In genomic region chr17:78332530-78332929, GRCh38 we compare ENCODE assay signal across 23 cellular contexts. TPM values are rescaled to one million over a fixed set of nuclear protein-coding genes. Genes with fewer than 3 reads are reported as not detected.
DNase-seq lines count a peak whose midpoint lies in the region; ATAC-seq and TF ChIP-seq lines count a peak whose summit lies in the region.
"Had no signal": no experiment of that assay in that cellular context is flagged by ENCODE, and none has a peak within 500 bp of the region (broad histone marks: within the 10 kb centered on the region; RNA-seq: fewer than 3 reads in every experiment).

No MANE protein-coding gene starts in this region.

- no peak overlapping the region for H2BK5ac ChIP-seq in mesendoderm (ENCODE audit: low read length)

- H2AK5ac ChIP-seq in mesendoderm (ENCODE audit: low read length): no peak overlapping the region

- H4K5ac ChIP-seq in mesendoderm (ENCODE audit: low read length): no peak overlapping the region

- peaks cover 13% of the 10 kb centered on the region for H3K27me3 Mint-ChIP-seq in activated CD8-positive, alpha-beta memory T cell treated with anti-CD3 and anti-CD28 coated beads, Interleukin-2, amount 10 ng/mL, durations not matched to agents 7 days and 5 days
- no peaks in the 10 kb centered on the region for H3K27me3 Mint-ChIP-seq in CD8-positive, alpha-beta memory T cell
- H3K27me3 Mint-ChIP-seq in activated CD8-positive, alpha-beta T cell treated with anti-CD3 and anti-CD28 coated beads, Interleukin-2, amount 10 ng/mL, durations not matched to agents 7 days and 5 days (ENCODE audit: low read depth): peaks cover 10% of the 10 kb centered on the region

- H3K4ac ChIP-seq in mesendoderm (ENCODE audit: low read depth, low read length): no peak overlapping the region

- H3K27ac Mint-ChIP-seq in activated CD8-positive, alpha-beta memory T cell treated with anti-CD3 and anti-CD28 coated beads, Interleukin-2, amount 10 ng/mL, durations not matched to agents 7 days and 5 days: peak overlapping the region; percentile 76
- peak overlapping the region; percentile 58 to 93 (median 91) for H3K27ac Mint-ChIP-seq in CD8-positive, alpha-beta memory T cell
- H3K27ac Mint-ChIP-seq in activated CD8-positive, alpha-beta T cell treated with anti-CD3 and anti-CD28 coated beads, Interleukin-2, amount 10 ng/mL, durations not matched to agents 7 days and 5 days: peak overlapping the region; percentile 60

- H3K18ac ChIP-seq in mesendoderm (ENCODE audit: low read length): no peak overlapping the region

- peaks cover 30% of the 10 kb centered on the region for H3K4me1 Mint-ChIP-seq in activated CD8-positive, alpha-beta memory T cell treated with anti-CD3 and anti-CD28 coated beads, Interleukin-2, amount 10 ng/mL, durations not matched to agents 7 days and 5 days
- peaks cover 23 to 31% (median 29%) of the 10 kb centered on the region in 3 donors for H3K4me1 Mint-ChIP-seq in CD8-positive, alpha-beta memory T cell
- H3K4me1 Mint-ChIP-seq in activated CD8-positive, alpha-beta T cell treated with anti-CD3 and anti-CD28 coated beads, Interleukin-2, amount 10 ng/mL, durations not matched to agents 7 days and 5 days (ENCODE audit: low read depth): peaks cover 26% of the 10 kb centered on the region

- no peaks in the 10 kb centered on the region for H3K79me2 ChIP-seq in mesendoderm (ENCODE audit: control insufficient read depth, insufficient read depth, low read length)
- H3K79me2 ChIP-seq in osteoblast (ENCODE audit: insufficient read depth, low read length): no peaks in the 10 kb centered on the region

- H3K9ac ChIP-seq in mesendoderm (ENCODE audit: low read length): no peak overlapping the region

- no peaks in the 10 kb centered on the region for H4K20me1 ChIP-seq in osteoblast (ENCODE audit: insufficient read depth, low read length)

- POLR2A ChIA-PET in CD8-positive, alpha-beta memory T cell (lab: Charles Lee): no interaction called here
- POLR2A ChIA-PET in activated CD8-positive, alpha-beta T cell treated with anti-CD3 and anti-CD28 coated beads, Interleukin-2, amount 10 ng/mL, durations not matched to agents 7 days and 5 days (lab: Charles Lee): no interaction called here

- H3K79me1 ChIP-seq in mesendoderm (ENCODE audit: low read length): no peaks in the 10 kb centered on the region

- no peak overlapping the region for H3K4me2 ChIP-seq in mesendoderm (ENCODE audit: low read length)
- no peak overlapping the region for H3K4me2 ChIP-seq in osteoblast (ENCODE audit: insufficient read depth, low read length)

- H3K27me3 ChIP-seq in CD8-positive, alpha-beta memory T cell (ENCODE audit: insufficient read depth, low read length, poor library complexity, severe bottlenecking): no peaks in the 10 kb centered on the region
- H3K27me3 ChIP-seq in mesendoderm (ENCODE audit: insufficient read depth, low read length, poor library complexity): no peaks in the 10 kb centered on the region
- H3K27me3 ChIP-seq in osteoblast (ENCODE audit: insufficient read depth, low read length): no peaks in the 10 kb centered on the region
- H3K27me3 ChIP-seq: adrenal gland, breast epithelium, gastrocnemius medialis, SJCRH30 had no signal

- H3K9me3 Mint-ChIP-seq in activated CD8-positive, alpha-beta memory T cell treated with anti-CD3 and anti-CD28 coated beads, Interleukin-2, amount 10 ng/mL, durations not matched to agents 7 days and 5 days (ENCODE audit: low read depth): no peaks in the 10 kb centered on the region
- no peaks in the 10 kb centered on the region for H3K9me3 Mint-ChIP-seq in CD8-positive, alpha-beta memory T cell
- H3K9me3 Mint-ChIP-seq in activated CD8-positive, alpha-beta T cell treated with anti-CD3 and anti-CD28 coated beads, Interleukin-2, amount 10 ng/mL, durations not matched to agents 7 days and 5 days (ENCODE audit: insufficient read depth): no peaks in the 10 kb centered on the region
- H3K9me3 Mint-ChIP-seq: H9 had no signal

- H3K4me3 ChIP-seq in CD8-positive, alpha-beta memory T cell (ENCODE audit: low read length): peak overlapping the region; percentile 29
- H3K4me3 ChIP-seq in mesendoderm (ENCODE audit: low read length) (no peak overlapping the region), mucosa of descending colon (no peak overlapping the region), osteoblast (ENCODE audit: insufficient read depth, low read length) (no peak overlapping the region)
- H3K4me3 ChIP-seq: adrenal gland, breast epithelium, gastrocnemius medialis, SJCRH30 had no signal

- WGBS in mesendoderm (ENCODE audit: extremely low coverage, insufficient coverage, low lambda C conversion rate): no CpG with 5 or more reads among the region's 8 CpGs

- TF ChIP-seq CTCF in mucosa of descending colon (IDR thresholded peaks at IDR 0.05) (no peak), osteoblast (IDR thresholded peaks at IDR 0.05; ENCODE audit: extremely low read depth, low read depth, low read length) (no peak)

- CTCF ChIA-PET in activated CD8-positive, alpha-beta memory T cell treated with anti-CD3 and anti-CD28 coated beads, Interleukin-2, amount 10 ng/mL, durations not matched to agents 7 days and 5 days (lab: Charles Lee): no interaction called here
- CTCF ChIA-PET in CD8-positive, alpha-beta memory T cell (lab: Charles Lee): no interaction called here
- CTCF ChIA-PET in activated CD8-positive, alpha-beta T cell treated with anti-CD3 and anti-CD28 coated beads, Interleukin-2, amount 10 ng/mL, durations not matched to agents 7 days and 5 days (lab: Charles Lee): no interaction called here

- H2BK120ac ChIP-seq in mesendoderm (ENCODE audit: low read depth, low read length): no peak overlapping the region

- H2AFZ ChIP-seq in osteoblast (ENCODE audit: low read length): no peak overlapping the region

- H3K27ac ChIP-seq in CD8-positive, alpha-beta memory T cell (ENCODE audit: low read depth, low read length): peak overlapping the region; percentile 39
- H3K27ac ChIP-seq in mesendoderm (ENCODE audit: low read depth, low read length) (no peak overlapping the region), osteoblast (ENCODE audit: low read depth, low read length) (no peak overlapping the region)
- H3K27ac ChIP-seq: adrenal gland, breast epithelium, C4-2B, gastrocnemius medialis, SJCRH30 had no signal

- no peaks in the 10 kb centered on the region for H3K36me3 ChIP-seq in CD8-positive, alpha-beta memory T cell (ENCODE audit: insufficient read depth, low read length)
- H3K36me3 ChIP-seq in mesendoderm (ENCODE audit: control insufficient read depth, insufficient read depth, low read length) (no peaks in the 10 kb centered on the region), mucosa of descending colon (ENCODE audit: low read depth) (no peaks in the 10 kb centered on the region), osteoblast (ENCODE audit: insufficient read depth, low read length) (no peaks in the 10 kb centered on the region)
- H3K36me3 ChIP-seq: adrenal gland, breast epithelium, gastrocnemius medialis, SJCRH30 had no signal

- H2BK15ac ChIP-seq in mesendoderm (replicated peaks; ENCODE audit: low read depth): no peak overlapping the region

- DNase-seq in activated CD8-positive, alpha-beta memory T cell treated with anti-CD3 and anti-CD28 coated beads, Interleukin-2, amount 10 ng/mL, durations not matched to agents 7 days and 5 days: no peak
- no peak for DNase-seq in activated CD8-positive, alpha-beta memory T cell treated with anti-CD3 and anti-CD28 coated beads, Interleukin-2, amount 50 U/mL, for 48 hours
- no peak for DNase-seq in CD8-positive, alpha-beta memory T cell
- DNase-seq in activated CD8-positive, alpha-beta T cell treated with anti-CD3 and anti-CD28 coated beads, Interleukin-2, amount 10 ng/mL, durations not matched to agents 7 days and 5 days: no peak
- DNase-seq in mesendoderm (no peak), mucosa of descending colon (no peak), DMS153 treated with DMSO at 0.1 percent for 48 hours (lab: John Stamatoyannopoulos, UW; ENCODE audit: unreplicated experiment) (no peak), osteoblast (ENCODE audit: insufficient read length, low spot score, missing footprints) (no peak)
- DNase-seq: ACHN; adrenal gland; DND-41; gastrocnemius medialis; NCI-H1436 treated with DMSO at 0.1 percent for 48 hours; NCI-H2171; NCI-H69; OCI-M1; SJCRH30; stimulated activated CD8-positive, alpha-beta memory T cell treated with anti-CD3 and anti-CD28 coated beads, Interleukin-4, amount 100 ng/mL, for 48 hours; T-helper 9 cell had no signal

- H3K4me3 Mint-ChIP-seq in activated CD8-positive, alpha-beta memory T cell treated with anti-CD3 and anti-CD28 coated beads, Interleukin-2, amount 10 ng/mL, durations not matched to agents 7 days and 5 days: no peak overlapping the region
- H3K4me3 Mint-ChIP-seq in CD8-positive, alpha-beta memory T cell: peak overlapping the region in 6 of 7 donors; percentile 46 to 83 (median 54)
- no peak overlapping the region for H3K4me3 Mint-ChIP-seq in activated CD8-positive, alpha-beta T cell treated with anti-CD3 and anti-CD28 coated beads, Interleukin-2, amount 10 ng/mL, durations not matched to agents 7 days and 5 days
- H3K4me3 Mint-ChIP-seq: H9 had no signal

- no peaks in the 10 kb centered on the region for H3K9me3 ChIP-seq in CD8-positive, alpha-beta memory T cell (ENCODE audit: low read length)
- H3K9me3 ChIP-seq in mucosa of descending colon (no peaks in the 10 kb centered on the region), osteoblast (ENCODE audit: low read depth, low read length) (no peaks in the 10 kb centered on the region)
- H3K9me3 ChIP-seq: adrenal gland, breast epithelium, gastrocnemius medialis, SJCRH30 had no signal

- intact Hi-C loops in mucosa of descending colon (cut with DNase I, micrococcal nuclease): no loop called here

- H3K56ac ChIP-seq in mesendoderm (ENCODE audit: low read length): peak overlapping the region; percentile 11

- peaks cover 21% of the 10 kb centered on the region for H3K4me1 ChIP-seq in CD8-positive, alpha-beta memory T cell (ENCODE audit: insufficient read depth, low read length)
- H3K4me1 ChIP-seq in mesendoderm (ENCODE audit: control insufficient read depth, low read depth, low read length): no peaks in the 10 kb centered on the region
- peaks cover 5% of the 10 kb centered on the region for H3K4me1 ChIP-seq in mucosa of descending colon (ENCODE audit: low read depth)
- H3K4me1 ChIP-seq in osteoblast (ENCODE audit: insufficient read depth, low read length): peaks cover 56% of the 10 kb centered on the region
- H3K4me1 ChIP-seq: adrenal gland, breast epithelium had no signal

- H3K36me3 Mint-ChIP-seq in activated CD8-positive, alpha-beta memory T cell treated with anti-CD3 and anti-CD28 coated beads, Interleukin-2, amount 10 ng/mL, durations not matched to agents 7 days and 5 days: no peaks in the 10 kb centered on the region
- H3K36me3 Mint-ChIP-seq in CD8-positive, alpha-beta memory T cell: no peaks in the 10 kb centered on the region
- no peaks in the 10 kb centered on the region for H3K36me3 Mint-ChIP-seq in activated CD8-positive, alpha-beta T cell treated with anti-CD3 and anti-CD28 coated beads, Interleukin-2, amount 10 ng/mL, durations not matched to agents 7 days and 5 days (ENCODE audit: low read depth)

- no peak overlapping the region for H4K8ac ChIP-seq in mesendoderm (ENCODE audit: low read depth, low read length)

- no peak overlapping the region for H3K23ac ChIP-seq in mesendoderm (ENCODE audit: low read length)

- ATAC-seq in activated CD8-positive, alpha-beta memory T cell treated with anti-CD3 and anti-CD28 coated beads, Interleukin-2, amount 10 ng/mL, durations not matched to agents 7 days and 5 days: no peak
- ATAC-seq in activated CD8-positive, alpha-beta T cell treated with anti-CD3 and anti-CD28 coated beads, Interleukin-2, amount 10 ng/mL, durations not matched to agents 7 days and 5 days: no peak
- ATAC-seq in mucosa of descending colon: no peak
- ATAC-seq: esophagus mucosa, gastrocnemius medialis had no signal

RNA-seq across cellular contexts. Expression of gene SOCS3, which starts 27.3 kb away (rescaled TPM):
- 10 to 100 TPM in 1 of 2 experiments, 1 to 10 TPM in 1; 9.9 to 21.3 TPM for total RNA-seq in activated CD8-positive, alpha-beta memory T cell treated with anti-CD3 and anti-CD28 coated beads, Interleukin-2, amount 10 ng/mL, durations not matched to agents 7 days and 5 days
- total RNA-seq in CD8-positive, alpha-beta memory T cell: 10 to 100 TPM; 26.9 to 27.4 TPM
- 38.9 TPM for polyA plus RNA-seq in CD8-positive, alpha-beta memory T cell
- 1 to 10 TPM; 9.1 TPM for total RNA-seq in activated CD8-positive, alpha-beta T cell treated with anti-CD3 and anti-CD28 coated beads, Interleukin-2, amount 10 ng/mL, durations not matched to agents 7 days and 5 days
- polyA plus RNA-seq in mesendoderm (2013, experiment 1 of 2): 11.2 TPM
- polyA plus RNA-seq in mesendoderm (2013, experiment 2 of 2): 11.0 TPM
- total RNA-seq in mucosa of descending colon (10 to 100 TPM; 21.9 to 41.3 (median 23.2) TPM), osteoblast (78.1 and 95.2 TPM in 2 replicates)

RNA-seq across cellular contexts. Expression of gene PGS1, which starts 45.9 kb away (rescaled TPM):
- total RNA-seq in activated CD8-positive, alpha-beta memory T cell treated with anti-CD3 and anti-CD28 coated beads, Interleukin-2, amount 10 ng/mL, durations not matched to agents 7 days and 5 days: 10 to 100 TPM; 52.2 to 70.2 TPM
- 10 to 100 TPM; 48.2 to 51.5 TPM for total RNA-seq in CD8-positive, alpha-beta memory T cell
- 31.5 TPM for polyA plus RNA-seq in CD8-positive, alpha-beta memory T cell
- total RNA-seq in activated CD8-positive, alpha-beta T cell treated with anti-CD3 and anti-CD28 coated beads, Interleukin-2, amount 10 ng/mL, durations not matched to agents 7 days and 5 days: 10 to 100 TPM; 46.5 to 51.0 TPM
- 24.0 TPM for polyA plus RNA-seq in mesendoderm (2013, experiment 1 of 2)
- polyA plus RNA-seq in mesendoderm (2013, experiment 2 of 2): 23.5 TPM
- total RNA-seq in mucosa of descending colon (10 to 100 TPM; 36.2 to 54.3 (median 48.8) TPM), osteoblast (34.4 and 39.5 TPM in 2 replicates)

Comparison
In these comparisons a context has a peak if more than half of its experiments do, and no peak if none do; other contexts are left out.
1. H3K4me3 Mint-ChIP-seq: peak in CD8-positive, alpha-beta memory T cell (6 of 7); none in activated CD8-positive, alpha-beta memory T cell treated with anti-CD3 and anti-CD28 coated beads, Interleukin-2, amount 10 ng/mL, durations not matched to agents 7 days and 5 days (single experiment) and activated CD8-positive, alpha-beta T cell treated with anti-CD3 and anti-CD28 coated beads, Interleukin-2, amount 10 ng/mL, durations not matched to agents 7 days and 5 days (single experiment).
2. Peak in every context shown above with its lines, with median percentiles within 50 percentile points of each other: H3K27ac Mint-ChIP-seq.